5 cellular contexts compared by ENCODE assay signal in the genomic region with DNA sequence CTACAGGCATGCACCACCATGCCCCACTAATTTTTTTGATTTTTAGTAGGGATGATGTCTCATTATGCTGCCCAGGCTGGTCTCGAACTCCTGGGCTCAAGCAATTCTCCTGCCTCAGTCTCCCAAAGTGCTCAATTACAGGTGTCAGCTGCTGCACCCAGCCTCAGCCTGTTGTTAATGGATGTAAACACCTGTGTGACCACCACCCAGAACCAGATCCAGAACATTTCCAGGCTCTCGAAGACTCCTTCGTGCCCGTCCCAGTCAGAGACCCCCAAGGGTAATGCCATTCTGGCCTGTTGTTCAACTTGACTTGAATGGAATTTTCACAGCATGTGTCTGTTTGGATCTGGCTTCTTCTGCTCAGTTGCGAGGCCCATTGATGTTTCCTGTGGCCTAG. TPM values are rescaled to one million over a fixed set of nuclear protein-coding genes. Genes with fewer than 3 reads are reported as not detected.
"Had no signal": no experiment of that assay in that cellular context is flagged by ENCODE, and none has a peak within 500 bp of the region (broad histone marks: within the 10 kb centered on the region; RNA-seq: fewer than 3 reads in every experiment).

No MANE protein-coding gene starts in this region.

RNA-seq across cellular contexts. Expression of gene NOS2, which starts 59.8 kb away (rescaled TPM):
- total RNA-seq: natural killer cell treated with Interleukin-12 subunit alpha and Interleukin-12 subunit beta and Interleukin-15 and Interleukin-18, amount 100 ng/mL, for 72 hours; osteoblast; pulmonary artery endothelial cell; thoracic aorta; vagina had no signal
